In the genomic region with DNA sequence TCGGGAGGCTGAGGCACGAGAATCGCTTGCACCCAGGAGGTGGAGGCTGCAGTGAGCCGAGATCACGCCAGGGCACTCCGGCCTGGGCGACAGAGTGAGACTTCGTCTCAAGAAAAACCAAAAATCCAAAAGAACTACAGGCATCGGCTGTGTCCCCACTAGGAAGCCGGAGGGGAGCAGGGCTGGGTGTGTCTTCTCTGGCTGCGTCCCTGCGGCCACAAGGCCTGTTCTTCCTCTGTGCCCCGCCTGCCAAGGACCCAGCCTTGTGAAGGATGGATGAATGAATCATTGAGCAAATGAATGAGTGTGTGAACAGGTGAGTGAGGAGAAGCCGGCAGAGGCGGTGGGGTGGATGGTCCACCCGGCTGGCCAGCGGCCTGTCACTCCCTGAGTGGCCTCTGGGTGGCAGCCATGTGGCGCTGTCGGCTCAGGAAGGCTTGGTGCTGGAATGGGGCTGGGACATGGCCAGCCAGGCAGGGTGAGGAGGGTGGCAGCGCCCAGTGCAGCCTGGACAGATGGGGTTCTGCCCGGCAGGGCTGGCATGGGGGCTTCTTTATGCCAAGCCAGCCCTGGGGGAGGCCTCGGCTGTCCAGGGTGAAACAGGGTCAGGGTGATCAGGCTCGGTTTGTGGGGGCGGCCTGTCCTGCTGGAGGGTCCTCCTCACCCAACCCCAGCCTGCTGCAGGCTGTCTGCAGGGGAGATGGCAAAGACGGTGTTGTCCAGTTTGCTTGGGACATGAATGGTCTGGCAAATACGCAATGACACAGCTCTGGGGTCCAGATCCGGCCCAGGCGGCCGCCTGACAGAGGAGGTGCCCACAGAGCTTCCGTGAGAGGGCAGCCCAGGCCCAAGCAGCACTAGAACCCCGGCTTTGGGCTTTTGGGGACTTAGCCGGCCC, we compare ENCODE assay signal across 1 cellular context.
TF ChIP-seq lines count a peak whose summit lies in the region.

No MANE protein-coding gene starts in this region.

TF ChIP-seq in K562, 482 proteins besides CTCF, POLR2A, EP300 and RAD21 (continued from another document and continues in another):
- TF ChIP-seq, protein P1, sequence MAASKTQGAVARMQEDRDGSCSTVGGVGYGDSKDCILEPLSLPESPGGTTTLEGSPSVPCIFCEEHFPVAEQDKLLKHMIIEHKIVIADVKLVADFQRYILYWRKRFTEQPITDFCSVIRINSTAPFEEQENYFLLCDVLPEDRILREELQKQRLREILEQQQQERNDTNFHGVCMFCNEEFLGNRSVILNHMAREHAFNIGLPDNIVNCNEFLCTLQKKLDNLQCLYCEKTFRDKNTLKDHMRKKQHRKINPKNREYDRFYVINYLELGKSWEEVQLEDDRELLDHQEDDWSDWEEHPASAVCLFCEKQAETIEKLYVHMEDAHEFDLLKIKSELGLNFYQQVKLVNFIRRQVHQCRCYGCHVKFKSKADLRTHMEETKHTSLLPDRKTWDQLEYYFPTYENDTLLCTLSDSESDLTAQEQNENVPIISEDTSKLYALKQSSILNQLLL (CRISPR knock-in tag; IDR thresholded peaks at IDR 0.05; ENCODE audit: borderline replicate concordance) = no peak
- TF ChIP-seq HBP1 (CRISPR knock-in tag; IDR thresholded peaks at IDR 0.05) (no peak), ZNF140 (CRISPR knock-in tag; IDR thresholded peaks at IDR 0.05) (no peak), ZNF717 (CRISPR knock-in tag; IDR thresholded peaks at IDR 0.05) (no peak), ZNF830 (CRISPR knock-in tag; IDR thresholded peaks at IDR 0.05) (no peak), ZBTB8A (IDR thresholded peaks at IDR 0.05; ENCODE audit: partially characterized antibody) (no peak), CCNT2 (IDR thresholded peaks at IDR 0.05; ENCODE audit: borderline replicate concordance, extremely low read depth, insufficient read length, low read depth, low read length) (no peak), BRF2 (IDR thresholded peaks at IDR 0.05; ENCODE audit: borderline replicate concordance, insufficient read depth, insufficient read length) (no peak), CHD4 (IDR thresholded peaks at IDR 0.05; ENCODE audit: insufficient read depth, insufficient replicate concordance, low read depth, low read length, poor library complexity, severe bottlenecking) (no peak), ZNF280A (IDR thresholded peaks at IDR 0.05; ENCODE audit: low read depth, partially characterized antibody) (no peak), U2AF1 (optimal IDR thresholded peaks at IDR 0.05; ENCODE audit: low read depth, low read length) (no peak), BCLAF1 (IDR thresholded peaks at IDR 0.05; ENCODE audit: borderline replicate concordance in 1 of 2, control insufficient read depth in 1 of 2, low read depth in 2 of 2, low read length in 1 of 2) (no peak), ZBTB2 (IDR thresholded peaks at IDR 0.05) (no peak)
- TF ChIP-seq, protein P2, sequence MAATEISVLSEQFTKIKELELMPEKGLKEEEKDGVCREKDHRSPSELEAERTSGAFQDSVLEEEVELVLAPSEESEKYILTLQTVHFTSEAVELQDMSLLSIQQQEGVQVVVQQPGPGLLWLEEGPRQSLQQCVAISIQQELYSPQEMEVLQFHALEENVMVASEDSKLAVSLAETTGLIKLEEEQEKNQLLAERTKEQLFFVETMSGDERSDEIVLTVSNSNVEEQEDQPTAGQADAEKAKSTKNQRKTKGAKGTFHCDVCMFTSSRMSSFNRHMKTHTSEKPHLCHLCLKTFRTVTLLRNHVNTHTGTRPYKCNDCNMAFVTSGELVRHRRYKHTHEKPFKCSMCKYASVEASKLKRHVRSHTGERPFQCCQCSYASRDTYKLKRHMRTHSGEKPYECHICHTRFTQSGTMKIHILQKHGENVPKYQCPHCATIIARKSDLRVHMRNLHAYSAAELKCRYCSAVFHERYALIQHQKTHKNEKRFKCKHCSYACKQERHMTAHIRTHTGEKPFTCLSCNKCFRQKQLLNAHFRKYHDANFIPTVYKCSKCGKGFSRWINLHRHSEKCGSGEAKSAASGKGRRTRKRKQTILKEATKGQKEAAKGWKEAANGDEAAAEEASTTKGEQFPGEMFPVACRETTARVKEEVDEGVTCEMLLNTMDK (IDR thresholded peaks at IDR 0.05; ENCODE audit: borderline replicate concordance, insufficient read depth, low read depth, low read length, poor library complexity, severe bottlenecking) = no peak
- TF ChIP-seq, protein P3, sequence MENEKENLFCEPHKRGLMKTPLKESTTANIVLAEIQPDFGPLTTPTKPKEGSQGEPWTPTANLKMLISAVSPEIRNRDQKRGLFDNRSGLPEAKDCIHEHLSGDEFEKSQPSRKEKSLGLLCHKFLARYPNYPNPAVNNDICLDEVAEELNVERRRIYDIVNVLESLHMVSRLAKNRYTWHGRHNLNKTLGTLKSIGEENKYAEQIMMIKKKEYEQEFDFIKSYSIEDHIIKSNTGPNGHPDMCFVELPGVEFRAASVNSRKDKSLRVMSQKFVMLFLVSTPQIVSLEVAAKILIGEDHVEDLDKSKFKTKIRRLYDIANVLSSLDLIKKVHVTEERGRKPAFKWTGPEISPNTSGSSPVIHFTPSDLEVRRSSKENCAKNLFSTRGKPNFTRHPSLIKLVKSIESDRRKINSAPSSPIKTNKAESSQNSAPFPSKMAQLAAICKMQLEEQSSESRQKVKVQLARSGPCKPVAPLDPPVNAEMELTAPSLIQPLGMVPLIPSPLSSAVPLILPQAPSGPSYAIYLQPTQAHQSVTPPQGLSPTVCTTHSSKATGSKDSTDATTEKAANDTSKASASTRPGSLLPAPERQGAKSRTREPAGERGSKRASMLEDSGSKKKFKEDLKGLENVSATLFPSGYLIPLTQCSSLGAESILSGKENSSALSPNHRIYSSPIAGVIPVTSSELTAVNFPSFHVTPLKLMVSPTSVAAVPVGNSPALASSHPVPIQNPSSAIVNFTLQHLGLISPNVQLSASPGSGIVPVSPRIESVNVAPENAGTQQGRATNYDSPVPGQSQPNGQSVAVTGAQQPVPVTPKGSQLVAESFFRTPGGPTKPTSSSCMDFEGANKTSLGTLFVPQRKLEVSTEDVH (IDR thresholded peaks at IDR 0.05; ENCODE audit: low read depth, partially characterized antibody) = no peak
- TF ChIP-seq, protein P4, sequence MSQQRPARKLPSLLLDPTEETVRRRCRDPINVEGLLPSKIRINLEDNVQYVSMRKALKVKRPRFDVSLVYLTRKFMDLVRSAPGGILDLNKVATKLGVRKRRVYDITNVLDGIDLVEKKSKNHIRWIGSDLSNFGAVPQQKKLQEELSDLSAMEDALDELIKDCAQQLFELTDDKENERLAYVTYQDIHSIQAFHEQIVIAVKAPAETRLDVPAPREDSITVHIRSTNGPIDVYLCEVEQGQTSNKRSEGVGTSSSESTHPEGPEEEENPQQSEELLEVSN (IDR thresholded peaks at IDR 0.05; ENCODE audit: borderline replicate concordance in 1 of 2, extremely low read depth in 1 of 2, insufficient read depth in 1 of 2, insufficient read length in 1 of 2, low read depth in 1 of 2, low read length in 1 of 2, poor library complexity in 1 of 2, severe bottlenecking in 1 of 2) = no peak
- TF ChIP-seq, protein P5, sequence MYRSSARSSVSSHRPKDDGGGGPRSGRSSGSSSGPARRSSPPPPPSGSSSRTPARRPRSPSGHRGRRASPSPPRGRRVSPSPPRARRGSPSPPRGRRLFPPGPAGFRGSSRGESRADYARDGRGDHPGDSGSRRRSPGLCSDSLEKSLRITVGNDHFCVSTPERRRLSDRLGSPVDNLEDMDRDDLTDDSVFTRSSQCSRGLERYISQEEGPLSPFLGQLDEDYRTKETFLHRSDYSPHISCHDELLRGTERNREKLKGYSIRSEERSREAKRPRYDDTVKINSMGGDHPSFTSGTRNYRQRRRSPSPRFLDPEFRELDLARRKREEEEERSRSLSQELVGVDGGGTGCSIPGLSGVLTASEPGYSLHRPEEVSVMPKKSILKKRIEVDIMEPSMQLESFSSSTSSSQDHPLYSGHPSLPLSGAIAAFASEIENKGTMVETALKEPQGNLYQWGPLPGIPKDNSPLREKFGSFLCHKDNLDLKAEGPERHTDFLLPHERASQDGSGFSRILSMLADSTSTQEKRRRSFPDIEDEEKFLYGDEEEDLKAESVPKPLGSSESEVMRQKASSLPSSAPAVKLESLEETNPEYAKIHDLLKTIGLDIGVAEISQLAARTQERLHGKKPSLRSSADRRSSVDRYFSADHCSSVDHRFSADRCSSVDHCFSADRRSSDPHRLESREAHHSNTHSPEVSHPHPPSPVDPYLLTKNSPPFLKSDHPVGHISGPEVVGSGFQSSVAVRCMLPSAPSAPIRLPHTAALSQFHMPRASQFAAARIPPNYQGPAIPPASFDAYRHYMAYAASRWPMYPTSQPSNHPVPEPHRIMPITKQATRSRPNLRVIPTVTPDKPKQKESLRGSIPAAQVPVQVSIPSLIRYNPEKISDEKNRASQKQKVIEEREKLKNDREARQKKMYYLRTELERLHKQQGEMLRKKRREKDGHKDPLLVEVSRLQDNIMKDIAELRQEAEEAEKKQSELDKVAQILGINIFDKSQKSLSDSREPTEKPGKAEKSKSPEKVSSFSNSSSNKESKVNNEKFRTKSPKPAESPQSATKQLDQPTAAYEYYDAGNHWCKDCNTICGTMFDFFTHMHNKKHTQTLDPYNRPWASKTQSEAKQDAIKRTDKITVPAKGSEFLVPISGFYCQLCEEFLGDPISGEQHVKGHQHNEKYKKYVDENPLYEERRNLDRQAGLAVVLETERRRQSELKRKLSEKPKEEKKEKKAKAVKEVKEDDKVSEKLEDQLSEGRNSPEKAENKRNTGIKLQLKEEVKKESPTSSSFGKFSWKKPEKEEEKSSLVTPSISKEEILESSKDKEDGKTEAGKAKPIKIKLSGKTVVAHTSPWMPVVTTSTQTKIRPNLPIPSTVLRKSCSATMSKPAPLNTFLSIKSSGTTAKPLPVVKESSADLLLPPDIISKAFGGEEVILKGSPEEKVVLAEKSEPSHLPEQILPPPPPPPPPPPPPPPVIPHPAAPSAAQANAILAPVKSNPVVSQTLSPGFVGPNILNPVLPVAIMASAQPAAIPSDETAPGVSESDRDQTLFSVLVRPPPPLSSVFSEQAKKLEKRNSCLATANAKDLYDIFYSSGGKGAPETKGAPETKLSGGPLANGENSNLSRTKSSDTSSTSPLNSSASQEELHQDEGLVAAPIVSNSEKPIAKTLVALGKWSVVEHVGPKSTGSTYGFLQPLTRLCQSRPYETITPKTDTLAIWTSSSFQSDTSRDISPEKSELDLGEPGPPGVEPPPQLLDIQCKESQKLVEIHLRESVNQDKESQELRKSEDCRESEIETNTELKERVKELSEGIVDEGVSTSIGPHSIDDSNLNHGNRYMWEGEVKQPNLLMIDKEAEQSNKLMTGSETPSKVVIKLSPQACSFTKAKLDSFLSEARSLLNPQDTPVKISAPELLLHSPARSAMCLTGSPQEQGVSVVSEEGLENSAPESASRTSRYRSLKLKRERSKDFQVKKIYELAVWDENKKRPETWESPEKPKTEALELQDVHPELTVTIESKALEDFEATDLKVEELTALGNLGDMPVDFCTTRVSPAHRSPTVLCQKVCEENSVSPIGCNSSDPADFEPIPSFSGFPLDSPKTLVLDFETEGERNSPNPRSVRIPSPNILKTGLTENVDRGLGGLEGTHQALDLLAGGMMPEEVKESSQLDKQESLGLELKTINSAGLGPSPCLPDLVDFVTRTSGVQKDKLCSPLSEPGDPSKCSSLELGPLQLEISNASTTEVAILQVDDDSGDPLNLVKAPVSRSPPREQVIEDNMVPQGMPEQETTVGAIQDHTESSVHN (IDR thresholded peaks at IDR 0.05; ENCODE audit: borderline replicate concordance in 1 of 2, low read depth in 1 of 2) = no peak
